Comparison of ENCODE assay signal across 1 cellular context in the genomic region with DNA sequence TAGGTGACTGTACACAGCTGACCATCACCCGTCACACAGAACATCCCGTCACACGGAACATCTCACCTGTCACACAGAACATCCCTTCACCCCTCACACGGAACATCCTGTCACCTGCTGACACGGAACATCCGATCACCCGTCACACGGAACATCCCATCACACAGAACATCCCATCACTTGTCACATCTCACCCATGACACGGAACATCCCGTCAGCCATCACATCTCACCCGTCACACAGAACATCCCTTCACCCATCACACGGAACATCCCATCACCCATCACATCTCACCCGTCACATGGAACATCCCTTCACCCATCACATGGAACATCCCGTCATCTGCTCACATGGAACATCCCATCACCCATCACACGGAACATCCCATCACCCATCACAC.
TF ChIP-seq lines count a peak whose summit lies in the region.

No MANE protein-coding gene starts in this region.

TF ChIP-seq in K562, 482 proteins besides CTCF, POLR2A, EP300 and RAD21:
- no peak for TF ChIP-seq HNRNPH1 (optimal IDR thresholded peaks at IDR 0.05; ENCODE audit: low read depth, low read length)
- TF ChIP-seq, protein P1, sequence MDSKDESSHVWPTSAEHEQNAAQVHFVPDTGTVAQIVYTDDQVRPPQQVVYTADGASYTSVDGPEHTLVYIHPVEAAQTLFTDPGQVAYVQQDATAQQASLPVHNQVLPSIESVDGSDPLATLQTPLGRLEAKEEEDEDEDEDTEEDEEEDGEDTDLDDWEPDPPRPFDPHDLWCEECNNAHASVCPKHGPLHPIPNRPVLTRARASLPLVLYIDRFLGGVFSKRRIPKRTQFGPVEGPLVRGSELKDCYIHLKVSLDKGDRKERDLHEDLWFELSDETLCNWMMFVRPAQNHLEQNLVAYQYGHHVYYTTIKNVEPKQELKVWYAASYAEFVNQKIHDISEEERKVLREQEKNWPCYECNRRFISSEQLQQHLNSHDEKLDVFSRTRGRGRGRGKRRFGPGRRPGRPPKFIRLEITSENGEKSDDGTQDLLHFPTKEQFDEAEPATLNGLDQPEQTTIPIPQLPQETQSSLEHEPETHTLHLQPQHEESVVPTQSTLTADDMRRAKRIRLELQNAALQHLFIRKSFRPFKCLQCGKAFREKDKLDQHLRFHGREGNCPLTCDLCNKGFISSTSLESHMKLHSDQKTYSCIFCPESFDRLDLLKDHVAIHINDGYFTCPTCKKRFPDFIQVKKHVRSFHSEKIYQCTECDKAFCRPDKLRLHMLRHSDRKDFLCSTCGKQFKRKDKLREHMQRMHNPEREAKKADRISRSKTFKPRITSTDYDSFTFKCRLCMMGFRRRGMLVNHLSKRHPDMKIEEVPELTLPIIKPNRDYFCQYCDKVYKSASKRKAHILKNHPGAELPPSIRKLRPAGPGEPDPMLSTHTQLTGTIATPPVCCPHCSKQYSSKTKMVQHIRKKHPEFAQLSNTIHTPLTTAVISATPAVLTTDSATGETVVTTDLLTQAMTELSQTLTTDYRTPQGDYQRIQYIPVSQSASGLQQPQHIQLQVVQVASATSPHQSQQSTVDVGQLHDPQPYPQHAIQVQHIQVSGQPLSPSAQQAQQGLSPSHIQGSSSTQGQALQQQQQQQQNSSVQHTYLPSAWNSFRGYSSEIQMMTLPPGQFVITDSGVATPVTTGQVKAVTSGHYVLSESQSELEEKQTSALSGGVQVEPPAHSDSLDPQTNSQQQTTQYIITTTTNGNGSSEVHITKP (IDR thresholded peaks at IDR 0.05; ENCODE audit: partially characterized antibody): peak; percentile 80
- no peak for TF ChIP-seq KLF10 (CRISPR knock-in tag; IDR thresholded peaks at IDR 0.05)
